8 cellular contexts compared by ENCODE assay signal in the genomic region with DNA sequence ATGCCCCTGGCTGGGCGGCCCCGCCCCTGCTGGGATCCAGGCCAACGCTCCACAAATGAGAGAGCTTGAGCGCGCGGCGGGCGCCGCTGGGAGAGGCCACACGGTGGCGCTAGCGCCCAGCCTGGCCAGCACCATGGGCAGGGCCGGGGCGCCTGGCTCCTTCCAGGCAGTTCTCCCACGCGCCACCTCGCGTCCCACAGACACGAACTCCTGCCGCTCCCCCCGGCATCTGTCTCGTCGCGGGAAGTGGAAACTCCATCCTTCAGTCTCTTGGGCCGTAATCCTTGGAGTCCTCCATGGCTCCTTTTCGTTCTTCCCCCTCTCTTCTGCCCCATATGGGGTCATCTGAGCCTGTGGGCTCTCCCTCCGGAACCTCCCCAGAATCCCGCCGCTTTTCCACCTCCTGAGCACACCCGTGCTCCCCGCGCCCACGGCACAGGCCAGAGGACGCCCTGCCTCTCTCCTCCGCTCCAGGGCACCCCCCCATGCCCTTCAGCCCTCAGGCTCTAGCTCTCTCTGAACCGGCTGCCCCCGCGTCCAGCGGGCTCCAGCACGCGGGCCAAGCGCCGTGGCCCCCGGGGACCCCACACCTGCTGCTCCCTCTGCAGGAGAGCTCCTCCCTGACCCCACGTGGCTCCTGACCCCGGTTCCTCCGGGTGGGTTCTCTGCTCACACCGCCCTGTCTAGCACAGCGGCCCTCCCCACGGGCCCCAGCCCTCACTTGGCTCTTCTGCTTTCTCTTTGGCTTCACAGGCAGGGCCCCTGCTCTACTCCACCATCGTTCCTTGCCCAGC.
DNase-seq lines count a peak whose midpoint lies in the region; ATAC-seq and TF ChIP-seq lines count a peak whose summit lies in the region.

No MANE protein-coding gene starts in this region.

- H3K4me3 ChIP-seq in coronary artery: peak overlapping the region; percentile 67

- peak; percentile 90 for TF ChIP-seq CTCF in GM12873 (IDR thresholded peaks at IDR 0.05; ENCODE audit: insufficient read depth, low read depth, low read length, missing control alignments)
- peak; percentile 91 for TF ChIP-seq CTCF in coronary artery (IDR thresholded peaks at IDR 0.05)

- H3K27ac ChIP-seq in coronary artery: peak overlapping the region; percentile 4 to 26

- ATAC-seq in HG03039 (IDR thresholded peaks at IDR 0.05; ENCODE audit: unreplicated experiment): peak; percentile 70

- DNase-seq in NCI-H2227 treated with DMSO at 0.1 percent for 48 hours (lab: John Stamatoyannopoulos, UW) (peak; percentile 85), coronary artery (ENCODE audit: low spot score) (peak; percentile 90), left kidney (ENCODE audit: low read depth, low spot score) (peak; percentile 95), GF-D8 (lab: John Stamatoyannopoulos, UW) (no peak)
- DNase-seq in activated CD4-positive, alpha-beta T cell treated with anti-CD3 and anti-CD28 coated beads for 24 hours (ENCODE audit: low read depth in 2 of 2): peak; percentile 41 to 60
- DNase-seq in stimulated activated CD4-positive, alpha-beta T cell treated with anti-CD3 and anti-CD28 coated beads, Interleukin-1b, Interleukin-23, amount 100 ng/mL, for 1 hour (ENCODE audit: low read depth in 2 of 2): peak; percentile 17 to 46
